In genomic region chr2:207216454-207216853, GRCh38 we compare ENCODE assay signal across 1 cellular context.
TF ChIP-seq lines count a peak whose summit lies in the region.

No MANE protein-coding gene starts in this region.

TF ChIP-seq in WTC11, 78 proteins besides CTCF, POLR2A, EP300 and RAD21 (continued from another document):
- no peak for TF ChIP-seq ERG (CRISPR knock-in tag; IDR thresholded peaks at IDR 0.05)
- TF ChIP-seq PRRX2 (CRISPR knock-in tag; IDR thresholded peaks at IDR 0.05) = no peak
- TF ChIP-seq ZNF138 (CRISPR knock-in tag; conservative IDR thresholded peaks at IDR 0.05) = no peak
- TF ChIP-seq TEAD4 (CRISPR knock-in tag; IDR thresholded peaks at IDR 0.05) = no peak
- no peak for TF ChIP-seq CDX4 (CRISPR knock-in tag; IDR thresholded peaks at IDR 0.05; ENCODE audit: borderline replicate concordance)
- no peak for TF ChIP-seq STAT6 (CRISPR knock-in tag; conservative IDR thresholded peaks at IDR 0.05; ENCODE audit: low read depth)
TF ChIP-seq in WTC11: peak in this region for 0.
